ENCODE assay signal across 13 cellular contexts in the genomic region with DNA sequence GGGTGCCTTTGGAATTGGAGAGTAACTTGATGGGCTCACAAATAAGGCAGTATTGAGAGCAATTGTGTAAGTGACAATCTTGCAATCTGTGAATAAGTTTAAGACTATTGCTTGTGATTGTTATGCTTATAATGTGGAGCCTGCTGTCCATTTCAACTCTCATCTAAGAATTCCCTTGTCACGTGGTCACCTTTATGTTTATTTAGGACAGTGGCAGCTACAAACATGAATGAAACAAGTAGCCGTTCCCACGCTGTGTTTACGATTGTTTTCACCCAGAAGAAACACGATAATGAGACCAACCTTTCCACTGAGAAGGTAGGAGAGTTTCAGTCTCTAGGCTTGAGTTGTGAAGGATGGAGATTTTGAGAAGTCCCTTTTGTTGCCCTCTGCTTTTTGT.
"Had no signal": no experiment of that assay in that cellular context is flagged by ENCODE, and none has a peak within 500 bp of the region (broad histone marks: within the 10 kb centered on the region; RNA-seq: fewer than 3 reads in every experiment).

No MANE protein-coding gene starts in this region.

- H3K36me3 ChIP-seq: uterus had no signal

- H3K9me3 Mint-ChIP-seq: immature natural killer cell; naive thymus-derived CD8-positive, alpha-beta T cell; stimulated activated memory B cell treated with anti-CD40 and anti-IgM and Interleukin-4, amounts not matched to agents 10 μg/mL and 1 μg/mL and 100 μg/mL, for 72 hours; stimulated activated naive CD8-positive, alpha-beta T cell treated with anti-CD3 and anti-CD28 coated beads, Interleukin-15, Interleukin-2, amounts not matched to agents 100 ng/mL and 50 ng/mL, for 24 hours had no signal

- ATAC-seq: esophagus mucosa; mucosa of descending colon; naive thymus-derived CD8-positive, alpha-beta T cell; stimulated activated memory B cell treated with anti-CD40 and anti-IgM and Interleukin-4, amounts not matched to agents 10 μg/mL and 1 μg/mL and 100 μg/mL, for 72 hours had no signal

- H3K27ac Mint-ChIP-seq: immature natural killer cell; naive thymus-derived CD8-positive, alpha-beta T cell; stimulated activated memory B cell treated with anti-CD40 and anti-IgM and Interleukin-4, amounts not matched to agents 10 μg/mL and 1 μg/mL and 100 μg/mL, for 72 hours; stimulated activated naive CD8-positive, alpha-beta T cell treated with anti-CD3 and anti-CD28 coated beads, Interleukin-15, Interleukin-2, amounts not matched to agents 100 ng/mL and 50 ng/mL, for 24 hours had no signal

- H3K4me3 ChIP-seq: coronary artery, mucosa of descending colon, tibial artery, upper lobe of left lung, uterus had no signal

- H3K27ac ChIP-seq: coronary artery, tibial artery, upper lobe of left lung, uterus had no signal

- H3K4me1 Mint-ChIP-seq: immature natural killer cell had no signal

- H3K27me3 Mint-ChIP-seq: naive thymus-derived CD8-positive, alpha-beta T cell; stimulated activated memory B cell treated with anti-CD40 and anti-IgM and Interleukin-4, amounts not matched to agents 10 μg/mL and 1 μg/mL and 100 μg/mL, for 72 hours; stimulated activated naive CD8-positive, alpha-beta T cell treated with anti-CD3 and anti-CD28 coated beads, Interleukin-15, Interleukin-2, amounts not matched to agents 100 ng/mL and 50 ng/mL, for 24 hours had no signal

- DNase-seq: effector CD4-positive, alpha-beta T cell; immature natural killer cell; mesendoderm; mucosa of descending colon; naive thymus-derived CD8-positive, alpha-beta T cell; stimulated activated CD4-positive, alpha-beta T cell treated with anti-CD3 and anti-CD28 coated beads, Interleukin-4, amount 100 ng/mL, for 24 hours; tibial artery; upper lobe of left lung; uterus had no signal

- H3K27me3 ChIP-seq: tibial artery, upper lobe of left lung, uterus had no signal

- H3K4me3 Mint-ChIP-seq: immature natural killer cell; naive thymus-derived CD8-positive, alpha-beta T cell; stimulated activated memory B cell treated with anti-CD40 and anti-IgM and Interleukin-4, amounts not matched to agents 10 μg/mL and 1 μg/mL and 100 μg/mL, for 72 hours; stimulated activated naive CD8-positive, alpha-beta T cell treated with anti-CD3 and anti-CD28 coated beads, Interleukin-15, Interleukin-2, amounts not matched to agents 100 ng/mL and 50 ng/mL, for 24 hours had no signal

- H3K4me1 ChIP-seq: tibial artery, uterus had no signal

- H3K9me3 ChIP-seq: mucosa of descending colon, tibial artery, upper lobe of left lung, uterus had no signal
